ENCODE assay signal across 8 cellular contexts in the genomic region with DNA sequence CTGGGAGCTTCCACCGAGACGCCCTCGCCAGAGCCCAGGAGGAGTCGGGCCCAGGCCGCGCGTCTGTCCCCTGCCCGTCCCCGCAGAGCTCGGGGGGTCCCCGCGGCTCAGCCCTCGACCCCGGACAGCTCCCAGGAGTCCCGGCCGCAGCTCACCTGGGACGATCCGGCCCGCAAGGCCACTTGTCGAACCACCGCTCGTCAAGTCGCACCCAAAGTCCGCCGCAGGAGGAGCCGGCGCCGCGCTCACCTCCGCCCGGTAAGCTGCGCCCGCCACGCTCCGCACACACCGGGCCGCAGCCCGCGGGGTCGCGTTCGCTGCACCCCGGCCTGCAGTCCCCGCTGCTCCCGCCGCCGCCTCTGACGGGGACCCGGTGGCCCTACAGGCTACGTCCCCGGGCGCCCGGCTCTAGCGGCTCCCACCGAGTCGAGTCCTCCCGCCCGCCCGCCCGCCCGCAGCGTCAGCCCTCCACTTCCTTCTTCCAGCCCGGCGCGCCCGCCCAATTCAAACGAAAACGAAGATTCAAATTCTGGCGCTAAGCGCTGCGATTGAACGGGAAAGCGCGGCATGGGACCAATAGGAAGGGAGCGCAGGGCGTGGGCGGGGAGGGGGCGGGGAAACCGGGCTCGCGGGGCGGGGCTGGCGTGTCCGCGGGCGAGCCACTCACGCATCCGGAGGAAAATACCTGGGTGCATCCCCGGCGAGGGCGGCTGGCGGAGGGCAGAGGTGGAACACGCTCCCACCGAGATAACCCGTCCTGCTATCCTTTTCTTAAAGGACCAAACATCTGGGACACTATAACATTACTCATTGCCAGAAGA. TPM values are rescaled to one million over a fixed set of nuclear protein-coding genes. Genes with fewer than 3 reads are reported as not detected.
A peak's percentile ranks its signal among the peaks of the same experiment; 100 is the strongest.
DNase-seq lines count a peak whose midpoint lies in the region; ATAC-seq, FAIRE-seq and TF ChIP-seq lines count a peak whose summit lies in the region.

A gene with protein sequence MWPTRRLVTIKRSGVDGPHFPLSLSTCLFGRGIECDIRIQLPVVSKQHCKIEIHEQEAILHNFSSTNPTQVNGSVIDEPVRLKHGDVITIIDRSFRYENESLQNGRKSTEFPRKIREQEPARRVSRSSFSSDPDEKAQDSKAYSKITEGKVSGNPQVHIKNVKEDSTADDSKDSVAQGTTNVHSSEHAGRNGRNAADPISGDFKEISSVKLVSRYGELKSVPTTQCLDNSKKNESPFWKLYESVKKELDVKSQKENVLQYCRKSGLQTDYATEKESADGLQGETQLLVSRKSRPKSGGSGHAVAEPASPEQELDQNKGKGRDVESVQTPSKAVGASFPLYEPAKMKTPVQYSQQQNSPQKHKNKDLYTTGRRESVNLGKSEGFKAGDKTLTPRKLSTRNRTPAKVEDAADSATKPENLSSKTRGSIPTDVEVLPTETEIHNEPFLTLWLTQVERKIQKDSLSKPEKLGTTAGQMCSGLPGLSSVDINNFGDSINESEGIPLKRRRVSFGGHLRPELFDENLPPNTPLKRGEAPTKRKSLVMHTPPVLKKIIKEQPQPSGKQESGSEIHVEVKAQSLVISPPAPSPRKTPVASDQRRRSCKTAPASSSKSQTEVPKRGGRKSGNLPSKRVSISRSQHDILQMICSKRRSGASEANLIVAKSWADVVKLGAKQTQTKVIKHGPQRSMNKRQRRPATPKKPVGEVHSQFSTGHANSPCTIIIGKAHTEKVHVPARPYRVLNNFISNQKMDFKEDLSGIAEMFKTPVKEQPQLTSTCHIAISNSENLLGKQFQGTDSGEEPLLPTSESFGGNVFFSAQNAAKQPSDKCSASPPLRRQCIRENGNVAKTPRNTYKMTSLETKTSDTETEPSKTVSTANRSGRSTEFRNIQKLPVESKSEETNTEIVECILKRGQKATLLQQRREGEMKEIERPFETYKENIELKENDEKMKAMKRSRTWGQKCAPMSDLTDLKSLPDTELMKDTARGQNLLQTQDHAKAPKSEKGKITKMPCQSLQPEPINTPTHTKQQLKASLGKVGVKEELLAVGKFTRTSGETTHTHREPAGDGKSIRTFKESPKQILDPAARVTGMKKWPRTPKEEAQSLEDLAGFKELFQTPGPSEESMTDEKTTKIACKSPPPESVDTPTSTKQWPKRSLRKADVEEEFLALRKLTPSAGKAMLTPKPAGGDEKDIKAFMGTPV (N-terminal part only) (minus strand): TSS at position 480 of the 821 bp plus-strand sequence. CDS start 756 bp downstream, outside the sequence.

- peak within 1 kb of the TSS; percentile 100 for H3K4me2 ChIP-seq in astrocyte (ENCODE audit: low read length)

- peak within 1 kb of the TSS; percentile 86 for H3K9ac ChIP-seq in astrocyte (ENCODE audit: low read length)

- DNase-seq in NCI-H1694 treated with DMSO at 0.1 percent for 48 hours (lab: John Stamatoyannopoulos, UW) (peak; percentile 32), astrocyte (ENCODE audit: low read depth) (peak; percentile 60), hippocampal formation (lab: John Stamatoyannopoulos, UW) (peak; percentile 14 to 46), retina (peak; percentile 79), cerebellar nuclear complex (lab: John Stamatoyannopoulos, UW) (no peak)
- peak; percentile 91 for DNase-seq in T-helper 2 cell treated with Interferon-gamma antibody and Interleukin-4, amounts not matched to agents 5 μg/mL and 100 μg/mL, for 36 hours (ENCODE audit: low spot score)

- H3K27me3 ChIP-seq in astrocyte (ENCODE audit: insufficient read depth, low read length): no peaks in the 10 kb centered on the region

- H3K36me3 ChIP-seq in astrocyte (ENCODE audit: insufficient read depth, low read length): peaks cover 6% of the 10 kb centered on the region

- peak within 1 kb of the TSS; percentile 83 for H3K4me3 ChIP-seq in astrocyte (ENCODE audit: insufficient read depth, low read depth, low read length)

- no peaks in the 10 kb centered on the region for H4K20me1 ChIP-seq in astrocyte (ENCODE audit: insufficient read depth, low read length)

- no peak for TF ChIP-seq CTCF in astrocyte (IDR thresholded peaks at IDR 0.05; ENCODE audit: insufficient read depth, low read depth, low read length)

- ATAC-seq in GM18508 (IDR thresholded peaks at IDR 0.05; ENCODE audit: insufficient read depth, unreplicated experiment) (peak; percentile 59), HG02943 (IDR thresholded peaks at IDR 0.05; ENCODE audit: low read depth, unreplicated experiment) (peak; percentile 87)

- peak within 1 kb of the TSS; percentile 96 for H2AFZ ChIP-seq in astrocyte (ENCODE audit: low read depth, low read length)

- peaks cover 2% of the 10 kb centered on the region for H3K27me3 Mint-ChIP-seq in T-helper 2 cell treated with Interferon-gamma antibody and Interleukin-4, amounts not matched to agents 5 μg/mL and 100 μg/mL, for 36 hours (ENCODE audit: low read depth)
- H3K27me3 Mint-ChIP-seq in astrocyte (ENCODE audit: low read depth, unreplicated experiment): peaks cover 9% of the 10 kb centered on the region

- H3K4me3 Mint-ChIP-seq in T-helper 2 cell treated with Interferon-gamma antibody and Interleukin-4, amounts not matched to agents 5 μg/mL and 100 μg/mL, for 36 hours: peak within 1 kb of the TSS; percentile 97
- H3K4me3 Mint-ChIP-seq in astrocyte (ENCODE audit: unreplicated experiment): peak within 1 kb of the TSS; percentile 88

- H3K27ac Mint-ChIP-seq in T-helper 2 cell treated with Interferon-gamma antibody and Interleukin-4, amounts not matched to agents 5 μg/mL and 100 μg/mL, for 36 hours: peak within 1 kb of the TSS; percentile 95
- H3K27ac Mint-ChIP-seq in astrocyte (ENCODE audit: unreplicated experiment): peak within 1 kb of the TSS; percentile 36

- H3K9me3 Mint-ChIP-seq in T-helper 2 cell treated with Interferon-gamma antibody and Interleukin-4, amounts not matched to agents 5 μg/mL and 100 μg/mL, for 36 hours: no peaks in the 10 kb centered on the region
- no peaks in the 10 kb centered on the region for H3K9me3 Mint-ChIP-seq in astrocyte (ENCODE audit: unreplicated experiment)

- H3K4me1 Mint-ChIP-seq in T-helper 2 cell treated with Interferon-gamma antibody and Interleukin-4, amounts not matched to agents 5 μg/mL and 100 μg/mL, for 36 hours (ENCODE audit: low read depth): peaks cover 43% of the 10 kb centered on the region
- peaks cover 8% of the 10 kb centered on the region for H3K4me1 Mint-ChIP-seq in astrocyte (ENCODE audit: low read depth, unreplicated experiment)

- no peak for FAIRE-seq in astrocyte (lab: Jason Lieb, UNC)

- H3K27ac ChIP-seq in astrocyte (ENCODE audit: low read depth, low read length): peak within 1 kb of the TSS; percentile 56

- peaks cover 48% of the 10 kb centered on the region for H3K79me2 ChIP-seq in astrocyte (ENCODE audit: insufficient read depth, low read length)

- H3K4me1 ChIP-seq in astrocyte (ENCODE audit: insufficient read depth, low read length): peaks cover 7% of the 10 kb centered on the region

- H3K36me3 Mint-ChIP-seq in T-helper 2 cell treated with Interferon-gamma antibody and Interleukin-4, amounts not matched to agents 5 μg/mL and 100 μg/mL, for 36 hours (ENCODE audit: low read depth): peaks cover 38% of the 10 kb centered on the region
- no peaks in the 10 kb centered on the region for H3K36me3 Mint-ChIP-seq in astrocyte (ENCODE audit: low read depth, unreplicated experiment)

- no peaks in the 10 kb centered on the region for H3K9me3 ChIP-seq in astrocyte (ENCODE audit: insufficient read depth, low read depth, low read length)

RNA-seq across cellular contexts. Expression of the gene that starts here (rescaled TPM):
- 2.6 and 4.6 TPM in 2 replicates for total RNA-seq in astrocyte

Comparison
In these comparisons a context has a peak if more than half of its experiments do, and no peak if none do; other contexts are left out.
1. DNase-seq: peak in NCI-H1694 treated with DMSO at 0.1 percent for 48 hours (single experiment), T-helper 2 cell treated with Interferon-gamma antibody and Interleukin-4, amounts not matched to agents 5 μg/mL and 100 μg/mL, for 36 hours (single experiment), astrocyte (single experiment), hippocampal formation (2 of 2) and retina (single experiment); none in cerebellar nuclear complex (0 of 2).